In the genomic region with DNA sequence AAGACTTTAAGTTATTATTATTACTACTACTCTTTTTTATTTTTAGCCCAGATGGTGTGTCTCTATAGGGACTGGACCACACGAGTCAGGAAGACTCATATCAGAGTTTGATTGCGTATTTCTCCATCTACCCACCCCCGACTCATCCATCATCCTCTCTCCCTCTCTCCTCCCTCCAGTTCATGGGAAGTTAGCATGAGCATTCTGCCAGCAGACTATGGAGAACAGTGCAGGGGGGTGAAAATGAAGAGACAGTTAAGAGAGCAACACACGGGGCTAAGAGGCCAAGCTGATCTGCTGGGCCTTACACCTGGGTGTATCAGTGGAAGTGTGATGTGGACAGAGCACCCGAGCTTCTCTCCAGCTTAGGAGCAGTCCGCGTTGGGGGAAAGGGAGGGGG, we compare ENCODE assay signal across 17 cellular contexts.
DNase-seq lines count a peak whose midpoint lies in the region; ATAC-seq and TF ChIP-seq lines count a peak whose summit lies in the region.
"Had no signal": no experiment of that assay in that cellular context is flagged by ENCODE, and none has a peak within 500 bp of the region (broad histone marks: within the 10 kb centered on the region; RNA-seq: fewer than 3 reads in every experiment).

No MANE protein-coding gene starts in this region.

- DNase-seq in EH (ENCODE audit: low read depth) (peak; percentile 6), mesenteric fat pad (ENCODE audit: low spot score) (peak; percentile 39), posterior vena cava (ENCODE audit: low spot score) (peak; percentile 44), caudate nucleus (lab: John Stamatoyannopoulos, UW) (no peak), NCI-H748 treated with DMSO at 0.1 percent for 48 hours (lab: John Stamatoyannopoulos, UW) (no peak), GM13976 (ENCODE audit: low spot score) (no peak)
- DNase-seq: AML-193; Caco-2; CD4-positive, alpha-beta T cell; GF-D8; H9 had no signal

- intact Hi-C loops in posterior vena cava (cut with DNase I): no loop called here

- TF ChIP-seq EP300 in gastroesophageal sphincter (IDR thresholded peaks at IDR 0.05): no peak

- ATAC-seq in gastroesophageal sphincter (peak; percentile 30), GM21367 (IDR thresholded peaks at IDR 0.05; ENCODE audit: unreplicated experiment) (no peak)
- ATAC-seq: A549, HepG2 had no signal

- H3K9me3 ChIP-seq in gastroesophageal sphincter: no peaks in the 10 kb centered on the region
- H3K9me3 ChIP-seq: Caco-2 had no signal

- TF ChIP-seq CTCF in gastroesophageal sphincter (IDR thresholded peaks at IDR 0.05) (no peak), GM13976 (IDR thresholded peaks at IDR 0.05; ENCODE audit: borderline replicate concordance, control extremely low read depth, extremely low read depth, insufficient read depth, missing control alignments) (no peak)

- WGBS in gastroesophageal sphincter (ENCODE audit: low coverage in 1 of 2), 2 donors: 27 to 34% methylated on average over 3 to 5 of the region's 7 CpGs

- no peaks in the 10 kb centered on the region for H3K36me3 ChIP-seq in gastroesophageal sphincter

- peaks cover 10% of the 10 kb centered on the region for H3K27me3 ChIP-seq in gastroesophageal sphincter

- H3K4me1 ChIP-seq in gastroesophageal sphincter: no peaks in the 10 kb centered on the region
- H3K4me1 ChIP-seq: A549, Caco-2 had no signal

- no peak for TF ChIP-seq POLR2A in gastroesophageal sphincter (IDR thresholded peaks at IDR 0.05)

- in situ Hi-C loops in GM13976 (cut with MboI; ENCODE audit: low sequenced_read_pairs, unreplicated experiment): no loop called here

- H3K4me3 ChIP-seq in gastroesophageal sphincter: no peak overlapping the region
- H3K4me3 ChIP-seq: A549 had no signal

- H3K27ac ChIP-seq in gastroesophageal sphincter (no peak overlapping the region), caudate nucleus (ENCODE audit: low read depth, low read length) (no peak overlapping the region)
- H3K27ac ChIP-seq: 22Rv1, A549, C4-2B had no signal

Comparison
In these comparisons a context has a peak if more than half of its experiments do, and no peak if none do; other contexts are left out.
1. DNase-seq: peak in EH (single experiment), mesenteric fat pad (single experiment) and posterior vena cava (single experiment); none in caudate nucleus (0 of 61), NCI-H748 treated with DMSO at 0.1 percent for 48 hours (single experiment) and GM13976 (single experiment).